Comparison of ENCODE assay signal across 8 cellular contexts in the genomic region with DNA sequence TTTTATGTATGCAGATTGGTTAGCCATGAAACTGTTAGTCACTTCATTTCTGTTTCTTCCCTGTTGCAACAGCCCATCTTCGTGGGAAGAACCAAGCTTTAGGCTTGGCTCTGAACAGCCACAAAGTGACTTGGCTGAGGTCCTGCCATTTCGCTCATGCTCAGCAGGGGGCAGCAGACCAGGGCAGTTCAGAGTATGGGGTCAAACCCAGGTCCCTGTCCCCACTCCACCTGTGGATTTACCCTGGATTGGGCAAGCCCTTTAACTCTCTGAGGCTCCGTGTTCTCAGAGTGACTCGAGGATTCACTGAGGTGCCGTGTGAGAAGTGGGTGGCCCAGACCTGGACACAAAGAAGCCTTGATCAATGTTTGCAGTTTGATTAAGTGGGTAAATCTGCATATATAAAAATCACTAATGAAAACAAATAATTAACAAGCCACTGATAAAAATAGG. TPM values are rescaled to one million over a fixed set of nuclear protein-coding genes. Genes with fewer than 3 reads are reported as not detected.
DNase-seq lines count a peak whose midpoint lies in the region; ATAC-seq and TF ChIP-seq lines count a peak whose summit lies in the region.

No MANE protein-coding gene starts in this region.

- H3K4me3 ChIP-seq in OCI-LY1 (ENCODE audit: low read depth, low read length, poor library complexity, severe bottlenecking) (no peak overlapping the region), fibroblast of villous mesenchyme (ENCODE audit: low read depth, low read length) (no peak overlapping the region)

- H3K4me2 ChIP-seq in OCI-LY1 (ENCODE audit: low read length), result no peak overlapping the region

- no peak overlapping the region for H3K27ac ChIP-seq in OCI-LY1 (ENCODE audit: low read depth, low read length, poor library complexity, severe bottlenecking)

- no peaks in the 10 kb centered on the region for H3K27me3 ChIP-seq in OCI-LY1 (ENCODE audit: insufficient read depth, low read length)

- H2AFZ ChIP-seq in OCI-LY1 (ENCODE audit: low read length), result no peak overlapping the region

- TF ChIP-seq CTCF in OCI-LY1 (IDR thresholded peaks at IDR 0.05; ENCODE audit: low read length), result peak; percentile 91
- TF ChIP-seq CTCF in fibroblast of villous mesenchyme (IDR thresholded peaks at IDR 0.05; ENCODE audit: insufficient read depth, low read depth, low read length), result peak; percentile 91

- H3K36me3 ChIP-seq in OCI-LY1 (ENCODE audit: insufficient read depth, low read length), result peaks cover 51% of the 10 kb centered on the region

- H3K9me2 ChIP-seq in OCI-LY1 (ENCODE audit: low read depth, low read length), result no peaks in the 10 kb centered on the region

- no peaks in the 10 kb centered on the region for H3K79me2 ChIP-seq in OCI-LY1 (ENCODE audit: insufficient read depth, low read length)

- peaks cover 28% of the 10 kb centered on the region for H3K36me3 Mint-ChIP-seq in activated T-cell treated with anti-CD3 and anti-CD28 coated beads, Interleukin-2, amount 50 U/mL, for 4 hours (ENCODE audit: insufficient read depth)

- H4K20me1 ChIP-seq in OCI-LY1 (ENCODE audit: insufficient read depth, low read length), result no peaks in the 10 kb centered on the region

- peak; percentile 59 to 63 for ATAC-seq in activated T-cell treated with anti-CD3 and anti-CD28 coated beads, Interleukin-2, amount 50 U/mL, for 4 hours
- ATAC-seq in HG03354 (IDR thresholded peaks at IDR 0.05; ENCODE audit: poor library complexity, severe bottlenecking, unreplicated experiment), result no peak

- DNase-seq in activated gamma-delta T cell treated with Interleukin-2 at 50 U/mL for 16 hours, result peak; percentile 45
- DNase-seq in activated gamma-delta T cell (lab: John Stamatoyannopoulos, UW), result no peak
- DNase-seq in activated T-cell treated with anti-CD3 and anti-CD28 coated beads, Interleukin-2, amount 50 U/mL, for 4 hours, result peak; percentile 50
- peak; percentile 73 for DNase-seq in fibroblast of villous mesenchyme (ENCODE audit: low read depth)
- DNase-seq in posterior vena cava (ENCODE audit: low spot score), result peak; percentile 76
- no peak for DNase-seq in KG1 (lab: John Stamatoyannopoulos, UW)

- intact Hi-C loops in posterior vena cava (cut with DNase I), result no loop called here

- H3K4me3 Mint-ChIP-seq in activated T-cell treated with anti-CD3 and anti-CD28 coated beads, Interleukin-2, amount 50 U/mL, for 4 hours, result no peak overlapping the region

- peaks cover 28% of the 10 kb centered on the region for H3K4me1 Mint-ChIP-seq in activated T-cell treated with anti-CD3 and anti-CD28 coated beads, Interleukin-2, amount 50 U/mL, for 4 hours (ENCODE audit: low read depth)

- no peak overlapping the region for H3K9ac ChIP-seq in OCI-LY1 (ENCODE audit: low read length)

- no peaks in the 10 kb centered on the region for H3K9me3 ChIP-seq in OCI-LY1 (ENCODE audit: low read length)

- H3K27me3 Mint-ChIP-seq in activated T-cell treated with anti-CD3 and anti-CD28 coated beads, Interleukin-2, amount 50 U/mL, for 4 hours (ENCODE audit: low read depth), result no peaks in the 10 kb centered on the region

- H3F3A ChIP-seq in OCI-LY1 (ENCODE audit: insufficient read depth, low read length), result no peaks in the 10 kb centered on the region

- no peaks in the 10 kb centered on the region for H3K4me1 ChIP-seq in OCI-LY1 (ENCODE audit: insufficient read depth, low read length, severe bottlenecking)

- no peaks in the 10 kb centered on the region for H3K9me3 Mint-ChIP-seq in activated T-cell treated with anti-CD3 and anti-CD28 coated beads, Interleukin-2, amount 50 U/mL, for 4 hours

RNA-seq across cellular contexts. Expression of a gene that starts 19.8 kb away (rescaled TPM):
- total RNA-seq in activated T-cell treated with anti-CD3 and anti-CD28 coated beads, Interleukin-2, amount 50 U/mL, for 4 hours, result 1 to 10 TPM in 2 of 3 donors, under 1 TPM in 1; 0.55 to 1.3 (median 1.2) TPM
- total RNA-seq in fibroblast of villous mesenchyme, result 13.4 and 17.1 TPM in 2 replicates
- 10 to 100 TPM; 36.1 to 48.1 TPM for total RNA-seq in posterior vena cava

RNA-seq across cellular contexts. Expression of a gene that starts 22.5 kb away (rescaled TPM):
- total RNA-seq in activated T-cell treated with anti-CD3 and anti-CD28 coated beads, Interleukin-2, amount 50 U/mL, for 4 hours, result 100 to 1,000 TPM; 103 to 116 (median 112) TPM
- total RNA-seq in fibroblast of villous mesenchyme (57.4 and 59.6 TPM in 2 replicates), posterior vena cava (100 to 1,000 TPM; 116 to 124 TPM)

Comparison
In these comparisons a context has a peak if more than half of its experiments do, and no peak if none do; other contexts are left out.
1. DNase-seq: peak in activated gamma-delta T cell treated with Interleukin-2 at 50 U/mL for 16 hours (single experiment), activated T-cell treated with anti-CD3 and anti-CD28 coated beads, Interleukin-2, amount 50 U/mL, for 4 hours (single experiment), fibroblast of villous mesenchyme (single experiment) and posterior vena cava (single experiment); none in activated gamma-delta T cell (single experiment) and KG1 (single experiment).